ENCODE assay signal across 8 cellular contexts in genomic region chr7:17940302-17941170, GRCh38. TPM values are rescaled to one million over a fixed set of nuclear protein-coding genes. Genes with fewer than 3 reads are reported as not detected.
A peak's percentile ranks its signal among the peaks of the same experiment; 100 is the strongest.
DNase-seq lines count a peak whose midpoint lies in the region; ATAC-seq and TF ChIP-seq lines count a peak whose summit lies in the region.

Gene SNX13 (minus strand): TSS chr7:17940494. CDS start chr7:17940295, 199 bp downstream.

- intact Hi-C loops in uterus (cut with DNase I; ENCODE audit: low total_unique reads): no loop called here

- H3K4me1 Mint-ChIP-seq in T-helper 17 cell: peaks cover 37% of the 10 kb centered on the region

- DNase-seq in NCI-H1694 treated with DMSO at 0.1 percent for 48 hours (lab: John Stamatoyannopoulos, UW): peak; percentile 80
- DNase-seq in T-helper 17 cell: peak; percentile 84 to 88 (median 86)
- peak; percentile 92 for DNase-seq in right atrium auricular region (ENCODE audit: low spot score)
- DNase-seq in pulmonary artery endothelial cell (ENCODE audit: low read depth, low spot score): peak; percentile 77
- DNase-seq in uterus: peak; percentile 88 to 90

- no peaks in the 10 kb centered on the region for H3K27me3 ChIP-seq in right atrium auricular region
- no peaks in the 10 kb centered on the region for H3K27me3 ChIP-seq in uterus

- TF ChIP-seq CTCF in right atrium auricular region (IDR thresholded peaks at IDR 0.05): peak in 1 of 2 donors; percentile 54
- peak; percentile 17 to 41 (median 25) for TF ChIP-seq CTCF in uterus (IDR thresholded peaks at IDR 0.05)

- TF ChIP-seq POLR2A in uterus (IDR thresholded peaks at IDR 0.05): peak; percentile 69 to 80

- H3K36me3 Mint-ChIP-seq in T-helper 17 cell (ENCODE audit: low read depth): peaks cover 6% of the 10 kb centered on the region

- H3K27ac Mint-ChIP-seq in T-helper 17 cell: peak within 1 kb of the TSS; percentile 99

- no peaks in the 10 kb centered on the region for H3K36me3 ChIP-seq in right atrium auricular region
- H3K36me3 ChIP-seq in uterus: no peaks in the 10 kb centered on the region

- no peaks in the 10 kb centered on the region for H3K27me3 Mint-ChIP-seq in T-helper 17 cell

- peak within 1 kb of the TSS; percentile 98 for H3K4me3 Mint-ChIP-seq in T-helper 17 cell

- ATAC-seq in GM18498 (IDR thresholded peaks at IDR 0.05; ENCODE audit: unreplicated experiment): peak; percentile 95
- peak; percentile 87 for ATAC-seq in HG02938 (IDR thresholded peaks at IDR 0.05; ENCODE audit: unreplicated experiment)
- peak; percentile 95 for ATAC-seq in T-helper 17 cell

- H3K4me3 ChIP-seq in right atrium auricular region (peak within 1 kb of the TSS; percentile 82 to 90), uterus (peak within 1 kb of the TSS; percentile 78 to 81)

- peaks cover 0 to 37% of the 10 kb centered on the region in 2 donors for H3K4me1 ChIP-seq in right atrium auricular region
- H3K4me1 ChIP-seq in uterus: no peaks in the 10 kb centered on the region

- H3K27ac ChIP-seq in angular gyrus (ENCODE audit: low read depth, low read length) (peak within 1 kb of the TSS; percentile 57), right atrium auricular region (peak within 1 kb of the TSS; percentile 96 to 99), uterus (peak within 1 kb of the TSS; percentile 95 to 98)

- H3K9me3 ChIP-seq in T-helper 17 cell (ENCODE audit: control insufficient read depth, low read length, poor library complexity, severe bottlenecking): peaks cover 1% of the 10 kb centered on the region
- no peaks in the 10 kb centered on the region for H3K9me3 ChIP-seq in right atrium auricular region
- no peaks in the 10 kb centered on the region for H3K9me3 ChIP-seq in uterus

RNA-seq across cellular contexts. Expression of gene SNX13, which starts in this region (rescaled TPM):
- total RNA-seq in T-helper 17 cell (10 to 100 TPM; 29.2 to 29.6 TPM), right atrium auricular region (10 to 100 TPM; 36.1 to 46.9 TPM), pulmonary artery endothelial cell (26.6 and 29.1 TPM in 2 replicates), uterus (100 to 1,000 TPM in 2 of 4 donors, 10 to 100 TPM in 2; 26.9 to 222 (median 91.2) TPM)

Comparison
In these comparisons a context has a peak if more than half of its experiments do, and no peak if none do; other contexts are left out.
1. Peak in every context shown above with its lines: DNase-seq, ATAC-seq, H3K4me3 ChIP-seq and H3K27ac ChIP-seq.